ENCODE assay signal across 15 cellular contexts in the genomic region with DNA sequence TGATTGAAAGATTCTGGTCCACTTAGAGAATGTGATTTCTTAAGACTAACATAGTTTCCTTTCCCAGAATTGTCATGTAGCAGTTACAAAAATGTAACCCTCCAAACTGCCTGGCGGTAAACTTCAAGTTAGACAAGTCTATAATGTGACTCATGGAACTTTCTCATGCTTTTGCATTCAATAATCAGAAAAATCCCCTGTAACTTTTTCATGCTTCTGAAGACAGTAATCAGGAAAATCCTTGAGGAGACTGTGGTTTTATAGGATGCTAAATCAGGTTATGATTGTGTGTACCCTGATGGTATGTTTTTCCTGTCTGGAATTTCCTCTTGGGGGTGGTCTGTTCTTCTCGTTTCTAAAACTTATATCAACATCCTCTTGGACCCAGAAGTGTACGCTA.
"Had no signal": no experiment of that assay in that cellular context is flagged by ENCODE, and none has a peak within 500 bp of the region (broad histone marks: within the 10 kb centered on the region; RNA-seq: fewer than 3 reads in every experiment).

No MANE protein-coding gene starts in this region.

- H3K36me3 Mint-ChIP-seq: activated naive CD4-positive, alpha-beta T cell treated with anti-CD3 and anti-CD28 coated beads, Interleukin-2, amount 50 U/mL, for 24 hours; naive B cell had no signal

- H3K27ac Mint-ChIP-seq: activated naive CD4-positive, alpha-beta T cell treated with anti-CD3 and anti-CD28 coated beads, Interleukin-2, amount 50 U/mL, for 24 hours; naive B cell had no signal

- H3K4me3 Mint-ChIP-seq: activated naive CD4-positive, alpha-beta T cell treated with anti-CD3 and anti-CD28 coated beads, Interleukin-2, amount 50 U/mL, for 24 hours; naive B cell had no signal

- ATAC-seq: gastroesophageal sphincter; psoas muscle; stimulated activated naive CD8-positive, alpha-beta T cell treated with anti-CD3 and anti-CD28 coated beads, Interleukin-15, Interleukin-2, amounts not matched to agents 100 U/mL and 50 U/mL, for 24 hours; upper lobe of right lung had no signal

- H3K36me3 ChIP-seq: cardiac muscle cell, colonic mucosa, gastroesophageal sphincter, neutrophil, sigmoid colon, upper lobe of right lung had no signal

- H3K27me3 ChIP-seq: cardiac muscle cell, colonic mucosa, gastroesophageal sphincter, neutrophil, sigmoid colon, upper lobe of right lung had no signal

- H3K4me3 ChIP-seq: cardiac muscle cell, colonic mucosa, gastroesophageal sphincter, psoas muscle, sigmoid colon, upper lobe of right lung had no signal

- H3K27ac ChIP-seq: cardiac muscle cell, colonic mucosa, gastroesophageal sphincter, neutrophil, psoas muscle, sigmoid colon, upper lobe of right lung had no signal

- H3K27me3 Mint-ChIP-seq: activated naive CD4-positive, alpha-beta T cell treated with anti-CD3 and anti-CD28 coated beads, Interleukin-2, amount 50 U/mL, for 24 hours; naive B cell had no signal

- H3K4me1 Mint-ChIP-seq: activated naive CD4-positive, alpha-beta T cell treated with anti-CD3 and anti-CD28 coated beads, Interleukin-2, amount 50 U/mL, for 24 hours; naive B cell had no signal

- DNase-seq: colonic mucosa; effector CD4-positive, alpha-beta T cell; kidney glomerular epithelial cell; midbrain; naive B cell; psoas muscle; sigmoid colon; stimulated activated CD4-positive, alpha-beta T cell treated with anti-CD3 and anti-CD28 coated beads, Interleukin-4, amount 100 ng/mL, for 1 hour; stimulated activated CD8-positive, alpha-beta memory T cell treated with anti-CD3 and anti-CD28 coated beads, Interleukin-4, amount 100 ng/mL, for 48 hours; stimulated activated naive CD8-positive, alpha-beta T cell treated with anti-CD3 and anti-CD28 coated beads, Interleukin-15, Interleukin-2, amounts not matched to agents 100 U/mL and 50 U/mL, for 24 hours; upper lobe of right lung had no signal

- H3K9me3 Mint-ChIP-seq: activated naive CD4-positive, alpha-beta T cell treated with anti-CD3 and anti-CD28 coated beads, Interleukin-2, amount 50 U/mL, for 24 hours had no signal
